Comparison of ENCODE assay signal across 21 cellular contexts in the genomic region with DNA sequence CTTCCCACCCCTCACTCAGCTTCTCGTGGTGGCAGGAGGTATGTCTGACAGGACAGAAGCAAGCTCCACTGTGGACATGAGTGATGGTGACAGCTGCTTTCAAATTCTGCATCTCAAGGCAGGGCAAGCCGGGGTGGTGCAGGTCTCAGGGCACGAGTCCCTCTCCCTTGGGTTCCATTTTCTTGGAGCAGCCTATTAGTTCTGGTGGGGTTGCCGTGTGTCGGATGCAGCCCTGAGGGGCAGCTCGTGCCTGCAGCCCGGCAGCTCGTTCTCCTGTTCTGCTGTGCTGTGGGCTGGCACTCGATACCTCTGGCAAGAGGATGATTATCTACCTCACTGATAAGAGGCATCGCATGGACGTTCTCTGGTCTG. TPM values are rescaled to one million over a fixed set of nuclear protein-coding genes. Genes with fewer than 3 reads are reported as not detected.
DNase-seq lines count a peak whose midpoint lies in the region; ATAC-seq and TF ChIP-seq lines count a peak whose summit lies in the region.
"Had no signal": no experiment of that assay in that cellular context is flagged by ENCODE, and none has a peak within 500 bp of the region (broad histone marks: within the 10 kb centered on the region; RNA-seq: fewer than 3 reads in every experiment).

No MANE protein-coding gene starts in this region.

- H3K27me3 Mint-ChIP-seq in effector memory CD8-positive, alpha-beta T cell = no peaks in the 10 kb centered on the region
- H3K27me3 Mint-ChIP-seq in progenitor cell of endocrine pancreas (no peaks in the 10 kb centered on the region), T-helper 17 cell (no peaks in the 10 kb centered on the region)
- H3K27me3 Mint-ChIP-seq: activated naive CD8-positive, alpha-beta T cell; CD4-positive, alpha-beta T cell had no signal

- H3K9me3 ChIP-seq in T-helper 17 cell (ENCODE audit: control insufficient read depth, low read length, poor library complexity, severe bottlenecking) = no peaks in the 10 kb centered on the region
- H3K9me3 ChIP-seq: gastrocnemius medialis, uterus had no signal

- TF ChIP-seq CTCF in GM20000 (IDR thresholded peaks at IDR 0.05; ENCODE audit: extremely low read depth, missing control alignments) (no peak), progenitor cell of endocrine pancreas (IDR thresholded peaks at IDR 0.05; ENCODE audit: unreplicated experiment) (no peak)

- H3K27ac Mint-ChIP-seq in effector memory CD8-positive, alpha-beta T cell = peak overlapping the region; percentile 32 to 84
- H3K27ac Mint-ChIP-seq in progenitor cell of endocrine pancreas (peak overlapping the region; percentile 62), T-helper 17 cell (no peak overlapping the region)
- H3K27ac Mint-ChIP-seq: activated CD8-positive, alpha-beta T cell treated with anti-CD3 and anti-CD28 coated beads, Interleukin-2, amount 10 ng/mL, durations not matched to agents 7 days and 5 days; activated T-helper 1 cell treated with anti-CD3 and anti-CD28 coated beads, Interleukin-12 subunit alpha, Interleukin-12 subunit beta, Interleukin-2, Interleukin-4 antibody, amounts not matched to agents 30 ng/mL and 10 ng/mL and 1 ng/mL, durations not matched to agents 14 hours and 24 hours and 36 hours; CD4-positive, alpha-beta T cell had no signal

- no peak overlapping the region for H3K4me3 Mint-ChIP-seq in effector memory CD8-positive, alpha-beta T cell
- H3K4me3 Mint-ChIP-seq in progenitor cell of endocrine pancreas (ENCODE audit: low read depth) = no peak overlapping the region
- no peak overlapping the region for H3K4me3 Mint-ChIP-seq in T-helper 17 cell
- H3K4me3 Mint-ChIP-seq: activated CD8-positive, alpha-beta T cell treated with anti-CD3 and anti-CD28 coated beads, Interleukin-2, amount 10 ng/mL, durations not matched to agents 7 days and 5 days; activated naive CD8-positive, alpha-beta T cell; activated T-helper 1 cell treated with anti-CD3 and anti-CD28 coated beads, Interleukin-12 subunit alpha, Interleukin-12 subunit beta, Interleukin-2, Interleukin-4 antibody, amounts not matched to agents 30 ng/mL and 10 ng/mL and 1 ng/mL, durations not matched to agents 14 hours and 24 hours and 36 hours; CD4-positive, alpha-beta T cell had no signal

- peaks cover 66% of the 10 kb centered on the region for H3K36me3 Mint-ChIP-seq in effector memory CD8-positive, alpha-beta T cell (ENCODE audit: insufficient read depth)
- H3K36me3 Mint-ChIP-seq in progenitor cell of endocrine pancreas (ENCODE audit: insufficient read depth) (peaks cover 24% of the 10 kb centered on the region), T-helper 17 cell (ENCODE audit: low read depth) (peaks cover 29% of the 10 kb centered on the region)

- H3K4me1 Mint-ChIP-seq in effector memory CD8-positive, alpha-beta T cell (ENCODE audit: low read depth in 2 of 2) = no peaks in the 10 kb centered on the region
- H3K4me1 Mint-ChIP-seq in progenitor cell of endocrine pancreas (ENCODE audit: low read depth) = no peaks in the 10 kb centered on the region
- H3K4me1 Mint-ChIP-seq in T-helper 17 cell = peaks cover 17% of the 10 kb centered on the region

- ATAC-seq in effector memory CD8-positive, alpha-beta T cell (replicated peaks) = no peak
- no peak for ATAC-seq in GM18870 (IDR thresholded peaks at IDR 0.05; ENCODE audit: unreplicated experiment)
- no peak for ATAC-seq in T-helper 17 cell
- ATAC-seq: activated CD8-positive, alpha-beta T cell treated with anti-CD3 and anti-CD28 coated beads, Interleukin-2, amount 10 ng/mL, durations not matched to agents 7 days and 5 days; esophagus mucosa; gastrocnemius medialis had no signal

- H3K9me3 Mint-ChIP-seq in effector memory CD8-positive, alpha-beta T cell = no peaks in the 10 kb centered on the region
- no peaks in the 10 kb centered on the region for H3K9me3 Mint-ChIP-seq in progenitor cell of endocrine pancreas (ENCODE audit: low read depth)
- H3K9me3 Mint-ChIP-seq: activated T-helper 1 cell treated with anti-CD3 and anti-CD28 coated beads, Interleukin-12 subunit alpha, Interleukin-12 subunit beta, Interleukin-2, Interleukin-4 antibody, amounts not matched to agents 30 ng/mL and 10 ng/mL and 1 ng/mL, durations not matched to agents 14 hours and 24 hours and 36 hours; CD4-positive, alpha-beta T cell had no signal

- DNase-seq in AG20443 (ENCODE audit: low spot score) (peak; percentile 22), GM20000 (ENCODE audit: low spot score) (peak; percentile 8), progenitor cell of endocrine pancreas (ENCODE audit: low spot score, unreplicated experiment) (no peak), pons (ENCODE audit: low spot score) (no peak), T-helper 17 cell (no peak)
- DNase-seq in effector memory CD8-positive, alpha-beta T cell = no peak
- DNase-seq: activated CD8-positive, alpha-beta T cell treated with anti-CD3 and anti-CD28 coated beads, Interleukin-2, amount 10 ng/mL, durations not matched to agents 7 days and 5 days; CD4-positive, alpha-beta T cell; cerebellar nuclear complex; gastrocnemius medialis; islet precursor cell; KBM-7; NCI-H146; NCI-H2171 treated with DMSO at 0.1 percent for 48 hours; stimulated activated CD4-positive, alpha-beta T cell treated with anti-CD3 and anti-CD28 coated beads, Interleukin-15, amount 100 ng/mL, for 24 hours; uterus had no signal

RNA-seq across cellular contexts. Expression of a gene that starts 16.5 kb away (rescaled TPM):
- total RNA-seq in progenitor cell of endocrine pancreas = 0.17 TPM in 1 of 2 replicates, not detected in the other
- total RNA-seq in T-helper 17 cell = 1 to 10 TPM in 1 of 2 donors, under 1 TPM in 1; 0.44 to 1.3 TPM
- total RNA-seq: CD4-positive, alpha-beta T cell; subcutaneous adipose tissue had no signal

RNA-seq across cellular contexts. Expression of a gene that starts 43.0 kb away (rescaled TPM):
- total RNA-seq in progenitor cell of endocrine pancreas (26.4 and 28.4 TPM in 2 replicates), T-helper 17 cell (10 to 100 TPM; 35.0 to 35.6 TPM)

Comparison
In these comparisons a context has a peak if more than half of its experiments do, and no peak if none do; other contexts are left out.
1. DNase-seq: peak in AG20443 (single experiment) and GM20000 (single experiment); none in effector memory CD8-positive, alpha-beta T cell (0 of 3), progenitor cell of endocrine pancreas (single experiment), pons (single experiment) and T-helper 17 cell (0 of 3).